Comparison of ENCODE assay signal across 19 cellular contexts in genomic region chr13:21150013-21150412, GRCh38. TPM values are rescaled to one million over a fixed set of nuclear protein-coding genes. Genes with fewer than 3 reads are reported as not detected.
A peak's percentile ranks its signal among the peaks of the same experiment; 100 is the strongest.
DNase-seq lines count a peak whose midpoint lies in the region; ATAC-seq and TF ChIP-seq lines count a peak whose summit lies in the region.
"Had no signal": no experiment of that assay in that cellular context is flagged by ENCODE, and none has a peak within 500 bp of the region (broad histone marks: within the 10 kb centered on the region; RNA-seq: fewer than 3 reads in every experiment).

No MANE protein-coding gene starts in this region.

- H3K27ac ChIP-seq in cardiac muscle cell (peak overlapping the region; percentile 82), osteoblast (ENCODE audit: low read depth, low read length) (peak overlapping the region; percentile 35)
- H3K27ac ChIP-seq: coronary artery, upper lobe of right lung had no signal

- no peaks in the 10 kb centered on the region for H3K27me3 Mint-ChIP-seq in activated T-helper 1 cell treated with anti-CD3 and anti-CD28 coated beads, Interleukin-12 subunit alpha, Interleukin-12 subunit beta, Interleukin-2, Interleukin-4 antibody, amounts not matched to agents 30 ng/mL and 10 ng/mL and 1 ng/mL, durations not matched to agents 14 hours and 24 hours and 36 hours (ENCODE audit: insufficient read depth)
- H3K27me3 Mint-ChIP-seq: activated CD4-positive, alpha-beta T cell treated with anti-CD3 and anti-CD28 coated beads, Interleukin-2, amount 10 ng/mL, durations not matched to agents 7 days and 5 days; brain had no signal

- no peak overlapping the region for H3K9ac ChIP-seq in adipocyte (ENCODE audit: low read length)

- ATAC-seq in left ventricle myocardium superior (no peak), HG02938 (IDR thresholded peaks at IDR 0.05; ENCODE audit: unreplicated experiment) (peak; percentile 9), HG03378 (IDR thresholded peaks at IDR 0.05; ENCODE audit: unreplicated experiment) (no peak)
- ATAC-seq: upper lobe of right lung had no signal

- peaks cover 38% of the 10 kb centered on the region for H3K36me3 Mint-ChIP-seq in activated T-helper 1 cell treated with anti-CD3 and anti-CD28 coated beads, Interleukin-12 subunit alpha, Interleukin-12 subunit beta, Interleukin-2, Interleukin-4 antibody, amounts not matched to agents 30 ng/mL and 10 ng/mL and 1 ng/mL, durations not matched to agents 14 hours and 24 hours and 36 hours (ENCODE audit: low read depth)

- no peaks in the 10 kb centered on the region for H4K20me1 ChIP-seq in osteoblast (ENCODE audit: insufficient read depth, low read length)

- no peak overlapping the region for H3K4me3 Mint-ChIP-seq in activated T-helper 1 cell treated with anti-CD3 and anti-CD28 coated beads, Interleukin-12 subunit alpha, Interleukin-12 subunit beta, Interleukin-2, Interleukin-4 antibody, amounts not matched to agents 30 ng/mL and 10 ng/mL and 1 ng/mL, durations not matched to agents 14 hours and 24 hours and 36 hours
- H3K4me3 Mint-ChIP-seq: activated CD4-positive, alpha-beta T cell treated with anti-CD3 and anti-CD28 coated beads, Interleukin-2, amount 10 ng/mL, durations not matched to agents 7 days and 5 days; brain; CD8-positive, alpha-beta memory T cell; neural crest cell had no signal

- no peaks in the 10 kb centered on the region for H3K4me1 Mint-ChIP-seq in activated T-helper 1 cell treated with anti-CD3 and anti-CD28 coated beads, Interleukin-12 subunit alpha, Interleukin-12 subunit beta, Interleukin-2, Interleukin-4 antibody, amounts not matched to agents 30 ng/mL and 10 ng/mL and 1 ng/mL, durations not matched to agents 14 hours and 24 hours and 36 hours (ENCODE audit: low read depth)

- H3K27ac Mint-ChIP-seq in activated T-helper 1 cell treated with anti-CD3 and anti-CD28 coated beads, Interleukin-12 subunit alpha, Interleukin-12 subunit beta, Interleukin-2, Interleukin-4 antibody, amounts not matched to agents 30 ng/mL and 10 ng/mL and 1 ng/mL, durations not matched to agents 14 hours and 24 hours and 36 hours = no peak overlapping the region
- H3K27ac Mint-ChIP-seq: activated CD4-positive, alpha-beta T cell treated with anti-CD3 and anti-CD28 coated beads, Interleukin-2, amount 10 ng/mL, durations not matched to agents 7 days and 5 days; activated naive CD4-positive, alpha-beta T cell treated with anti-CD3 and anti-CD28 coated beads, Interleukin-2, amount 50 U/mL, for 72 hours; CD8-positive, alpha-beta memory T cell had no signal

- H3K4me1 ChIP-seq in cardiac muscle cell (ENCODE audit: low read depth) (peaks cover 23% of the 10 kb centered on the region), adipocyte (ENCODE audit: control insufficient read depth, insufficient read depth, low read length) (peaks cover 7% of the 10 kb centered on the region), osteoblast (ENCODE audit: insufficient read depth, low read length) (peaks cover 6% of the 10 kb centered on the region)
- H3K4me1 ChIP-seq: upper lobe of right lung had no signal

- no peak overlapping the region for H3K4me2 ChIP-seq in osteoblast (ENCODE audit: insufficient read depth, low read length)

- TF ChIP-seq CTCF in cardiac muscle cell (IDR thresholded peaks at IDR 0.05; ENCODE audit: low read depth, low read length) = no peak
- no peak for TF ChIP-seq CTCF in osteoblast (IDR thresholded peaks at IDR 0.05; ENCODE audit: extremely low read depth, low read depth, low read length)

- H3K27me3 ChIP-seq in cardiac muscle cell (no peaks in the 10 kb centered on the region), adipocyte (replicated peaks; ENCODE audit: control insufficient read depth, insufficient read depth, low read length) (no peaks in the 10 kb centered on the region), osteoblast (ENCODE audit: insufficient read depth, low read length) (no peaks in the 10 kb centered on the region)
- H3K27me3 ChIP-seq: upper lobe of right lung had no signal

- no peaks in the 10 kb centered on the region for H3K9me3 Mint-ChIP-seq in activated T-helper 1 cell treated with anti-CD3 and anti-CD28 coated beads, Interleukin-12 subunit alpha, Interleukin-12 subunit beta, Interleukin-2, Interleukin-4 antibody, amounts not matched to agents 30 ng/mL and 10 ng/mL and 1 ng/mL, durations not matched to agents 14 hours and 24 hours and 36 hours
- H3K9me3 Mint-ChIP-seq: activated CD4-positive, alpha-beta T cell treated with anti-CD3 and anti-CD28 coated beads, Interleukin-2, amount 10 ng/mL, durations not matched to agents 7 days and 5 days; activated naive CD4-positive, alpha-beta T cell treated with anti-CD3 and anti-CD28 coated beads, Interleukin-2, amount 50 U/mL, for 72 hours; brain; CD8-positive, alpha-beta memory T cell; neural crest cell had no signal

- DNase-seq in cardiac muscle cell (ENCODE audit: low read depth in 1 of 2, low spot score in 1 of 2) (no peak), left ventricle myocardium superior (no peak), adipocyte (ENCODE audit: low read depth) (peak; percentile 8), osteoblast (ENCODE audit: insufficient read length, low spot score, missing footprints) (no peak), posterior cingulate gyrus (no peak)
- DNase-seq in activated T-helper 1 cell treated with anti-CD3 and anti-CD28 coated beads, Interleukin-12 subunit alpha, Interleukin-12 subunit beta, Interleukin-2, Interleukin-4 antibody, amounts not matched to agents 30 ng/mL and 10 ng/mL and 1 ng/mL, durations not matched to agents 14 hours and 24 hours and 36 hours (ENCODE audit: low spot score) = no peak
- DNase-seq: activated CD4-positive, alpha-beta T cell treated with anti-CD3 and anti-CD28 coated beads, Interleukin-2, amount 10 ng/mL, durations not matched to agents 7 days and 5 days; activated CD8-positive, alpha-beta memory T cell treated with anti-CD3 and anti-CD28 coated beads, Interleukin-2, amount 50 U/mL, for 48 hours; CD8-positive, alpha-beta memory T cell; HCEC 1CT; NCI-H1436 treated with DMSO at 0.1 percent for 48 hours; NCI-H526 treated with DMSO at 0.1 percent for 48 hours; upper lobe of right lung had no signal

- H3K4me3 ChIP-seq in cardiac muscle cell (no peak overlapping the region), adipocyte (ENCODE audit: low read length) (no peak overlapping the region), osteoblast (ENCODE audit: insufficient read depth, low read length) (no peak overlapping the region)
- H3K4me3 ChIP-seq: coronary artery, upper lobe of right lung had no signal

- H3K9me3 ChIP-seq in cardiac muscle cell (ENCODE audit: low read depth) = no peaks in the 10 kb centered on the region
- no peaks in the 10 kb centered on the region for H3K9me3 ChIP-seq in adipocyte (ENCODE audit: control insufficient read depth, low read length)
- no peaks in the 10 kb centered on the region for H3K9me3 ChIP-seq in osteoblast (ENCODE audit: low read depth, low read length)
- H3K9me3 ChIP-seq: upper lobe of right lung had no signal

- H3K36me3 ChIP-seq in cardiac muscle cell = peaks cover 26% of the 10 kb centered on the region
- peaks cover 25% of the 10 kb centered on the region for H3K36me3 ChIP-seq in adipocyte (ENCODE audit: control insufficient read depth, insufficient read depth, low read length, severe bottlenecking)
- H3K36me3 ChIP-seq in osteoblast (ENCODE audit: insufficient read depth, low read length) = peaks cover 25% of the 10 kb centered on the region

- peaks cover 9% of the 10 kb centered on the region for H3K79me2 ChIP-seq in osteoblast (ENCODE audit: insufficient read depth, low read length)

- no peak overlapping the region for H2AFZ ChIP-seq in osteoblast (ENCODE audit: low read length)

- intact Hi-C loops in left ventricle myocardium superior (cut with micrococcal nuclease) = no loop called here
- intact Hi-C loops in activated T-helper 1 cell treated with anti-CD3 and anti-CD28 coated beads, Interleukin-12 subunit alpha, Interleukin-12 subunit beta, Interleukin-2, Interleukin-4 antibody, amounts not matched to agents 30 ng/mL and 10 ng/mL and 1 ng/mL, durations not matched to agents 14 hours and 24 hours and 36 hours (cut with micrococcal nuclease) = loop anchor here (1.0 kb wide), 1 partner anchor 8 kb away; no protein-coding TSS in a partner anchor
- intact Hi-C loops in posterior cingulate gyrus (cut with DNase I) = no loop called here

RNA-seq across cellular contexts. Expression of gene SAP18, which starts 10.1 kb away (rescaled TPM):
- total RNA-seq in cardiac muscle cell (58.9 and 63.4 TPM in 2 replicates), left ventricle myocardium superior (263 TPM), osteoblast (37.4 and 40.9 TPM in 2 replicates)
- polyA plus RNA-seq in cardiac muscle cell = 406 and 443 TPM in 2 replicates
- total RNA-seq in activated T-helper 1 cell treated with anti-CD3 and anti-CD28 coated beads, Interleukin-12 subunit alpha, Interleukin-12 subunit beta, Interleukin-2, Interleukin-4 antibody, amounts not matched to agents 30 ng/mL and 10 ng/mL and 1 ng/mL, durations not matched to agents 14 hours and 24 hours and 36 hours = 265 and 280 TPM in 2 replicates

RNA-seq across cellular contexts. Expression of gene SKA3, which starts 26.3 kb away (rescaled TPM):
- total RNA-seq in cardiac muscle cell (4.1 and 7.8 TPM in 2 replicates), left ventricle myocardium superior (0.12 TPM), osteoblast (13.0 and 13.8 TPM in 2 replicates)
- 5.1 and 16.9 TPM in 2 replicates for polyA plus RNA-seq in cardiac muscle cell
- total RNA-seq in activated T-helper 1 cell treated with anti-CD3 and anti-CD28 coated beads, Interleukin-12 subunit alpha, Interleukin-12 subunit beta, Interleukin-2, Interleukin-4 antibody, amounts not matched to agents 30 ng/mL and 10 ng/mL and 1 ng/mL, durations not matched to agents 14 hours and 24 hours and 36 hours = 29.4 and 32.4 TPM in 2 replicates
- polyA plus RNA-seq: CD8-positive, alpha-beta memory T cell had no signal

RNA-seq across cellular contexts. Expression of gene MRPL57, which starts 26.4 kb away (rescaled TPM):
- total RNA-seq in cardiac muscle cell (40.9 and 74.1 TPM in 2 replicates), left ventricle myocardium superior (23.7 TPM), osteoblast (13.4 and 15.0 TPM in 2 replicates)
- polyA plus RNA-seq in cardiac muscle cell = 55.3 and 60.4 TPM in 2 replicates
- total RNA-seq in activated T-helper 1 cell treated with anti-CD3 and anti-CD28 coated beads, Interleukin-12 subunit alpha, Interleukin-12 subunit beta, Interleukin-2, Interleukin-4 antibody, amounts not matched to agents 30 ng/mL and 10 ng/mL and 1 ng/mL, durations not matched to agents 14 hours and 24 hours and 36 hours = 31.4 and 33.3 TPM in 2 replicates
